22 cellular contexts compared by ENCODE assay signal in genomic region chr9:104833701-104834100, GRCh38.
"Had no signal": no experiment of that assay in that cellular context is flagged by ENCODE, and none has a peak within 500 bp of the region (broad histone marks: within the 10 kb centered on the region; RNA-seq: fewer than 3 reads in every experiment).

No MANE protein-coding gene starts in this region.

- H3K9me3 Mint-ChIP-seq: mesothelial cell of epicardium; naive B cell; natural killer cell; nephron progenitor cell; neural progenitor cell; stimulated activated naive B cell treated with anti-CD40 and anti-IgM and Interleukin-4, amounts not matched to agents 10 μg/mL and 1 μg/mL and 100 μg/mL, for 72 hours had no signal

- DNase-seq: islet precursor cell; left lung; mesendoderm; naive B cell; natural killer cell; nephron progenitor cell; occipital lobe; psoas muscle; right lobe of liver; stimulated activated CD4-positive, alpha-beta T cell treated with anti-CD3 and anti-CD28 coated beads, Interleukin-12 subunit alpha, Interleukin-12 subunit beta, amount 100 ng/mL, for 4 hours; stimulated activated CD4-positive, alpha-beta T cell treated with anti-CD3 and anti-CD28 coated beads, Interleukin-15, amount 100 ng/mL, for 24 hours; stimulated activated CD4-positive, alpha-beta T cell treated with anti-CD3 and anti-CD28 coated beads, Interleukin-2, amount 100 ng/mL, for 24 hours; stimulated activated CD4-positive, alpha-beta T cell treated with anti-CD3 and anti-CD28 coated beads, Interleukin-4, amount 100 ng/mL, for 1 hour; stimulated activated naive B cell treated with anti-CD40 and anti-IgM and Interleukin-4, amounts not matched to agents 10 μg/mL and 1 μg/mL and 100 μg/mL, for 72 hours; stimulated activated naive CD8-positive, alpha-beta T cell treated with anti-CD3 and anti-CD28 coated beads, Interleukin-15, Interleukin-2, amounts not matched to agents 100 U/mL and 50 U/mL, for 24 hours; stomach; testis; thyroid gland; transverse colon; upper lobe of left lung had no signal

- H3K4me3 Mint-ChIP-seq: mesothelial cell of epicardium; natural killer cell; nephron progenitor cell; neural progenitor cell; stimulated activated naive B cell treated with anti-CD40 and anti-IgM and Interleukin-4, amounts not matched to agents 10 μg/mL and 1 μg/mL and 100 μg/mL, for 72 hours had no signal

- ATAC-seq: left lung; natural killer cell; psoas muscle; stimulated activated naive B cell treated with anti-CD40 and anti-IgM and Interleukin-4, amounts not matched to agents 10 μg/mL and 1 μg/mL and 100 μg/mL, for 72 hours; stimulated activated naive CD8-positive, alpha-beta T cell treated with anti-CD3 and anti-CD28 coated beads, Interleukin-15, Interleukin-2, amounts not matched to agents 100 U/mL and 50 U/mL, for 24 hours had no signal

- H3K36me3 Mint-ChIP-seq: natural killer cell had no signal

- H3K27ac Mint-ChIP-seq: mesothelial cell of epicardium; natural killer cell; nephron progenitor cell; neural progenitor cell; stimulated activated naive B cell treated with anti-CD40 and anti-IgM and Interleukin-4, amounts not matched to agents 10 μg/mL and 1 μg/mL and 100 μg/mL, for 72 hours had no signal

- H3K4me1 Mint-ChIP-seq: natural killer cell, neural progenitor cell had no signal

- H3K27me3 Mint-ChIP-seq: naive B cell; stimulated activated naive B cell treated with anti-CD40 and anti-IgM and Interleukin-4, amounts not matched to agents 10 μg/mL and 1 μg/mL and 100 μg/mL, for 72 hours had no signal
